11 cellular contexts compared by ENCODE assay signal in genomic region chr3:114650808-114651207, GRCh38.
DNase-seq lines count a peak whose midpoint lies in the region; TF ChIP-seq lines count a peak whose summit lies in the region.
"Had no signal": no experiment of that assay in that cellular context is flagged by ENCODE, and none has a peak within 500 bp of the region (broad histone marks: within the 10 kb centered on the region; RNA-seq: fewer than 3 reads in every experiment).

No MANE protein-coding gene starts in this region.

- H3K27me3 Mint-ChIP-seq in progenitor cell of endocrine pancreas, result no peaks in the 10 kb centered on the region

- no peaks in the 10 kb centered on the region for H3K36me3 Mint-ChIP-seq in progenitor cell of endocrine pancreas (ENCODE audit: insufficient read depth)

- no peaks in the 10 kb centered on the region for H3K4me1 Mint-ChIP-seq in progenitor cell of endocrine pancreas (ENCODE audit: low read depth)

- peaks cover 4% of the 10 kb centered on the region for H3K9me3 Mint-ChIP-seq in progenitor cell of endocrine pancreas (ENCODE audit: low read depth)

- no peak overlapping the region for H3K27ac Mint-ChIP-seq in progenitor cell of endocrine pancreas

- DNase-seq in ELR (ENCODE audit: low read depth), result peak; percentile 54
- peak; percentile 75 for DNase-seq in RPMI7951 (ENCODE audit: low read depth)
- peak; percentile 40 for DNase-seq in fibroblast of pulmonary artery (ENCODE audit: low read depth)
- peak; percentile 39 for DNase-seq in retinal pigment epithelial cell (ENCODE audit: low read depth)
- DNase-seq in activated CD8-positive, alpha-beta memory T cell treated with anti-CD3 and anti-CD28 coated beads, Interleukin-2, amount 50 U/mL, for 48 hours, result no peak
- DNase-seq in progenitor cell of endocrine pancreas (ENCODE audit: low spot score, unreplicated experiment), result no peak
- DNase-seq in GM19240 (ENCODE audit: insufficient read length, low spot score), result no peak
- no peak for DNase-seq in NCI-H1694 treated with DMSO at 0.1 percent for 48 hours (lab: John Stamatoyannopoulos, UW)
- DNase-seq: NCI-H2081 treated with DMSO at 0.1 percent for 48 hours, posterior cingulate gyrus had no signal

- no peak overlapping the region for H3K4me3 ChIP-seq in fibroblast of pulmonary artery (replicated peaks; ENCODE audit: low read depth, low read length)
- no peak overlapping the region for H3K4me3 ChIP-seq in retinal pigment epithelial cell (ENCODE audit: low read length)
- H3K4me3 ChIP-seq: cardiac muscle cell had no signal

- no peak overlapping the region for H3K4me3 Mint-ChIP-seq in progenitor cell of endocrine pancreas (ENCODE audit: low read depth)

- TF ChIP-seq CTCF in fibroblast of pulmonary artery (IDR thresholded peaks at IDR 0.05; ENCODE audit: low read length, missing control alignments) (no peak), retinal pigment epithelial cell (conservative IDR thresholded peaks at IDR 0.05; ENCODE audit: low read depth, low read length) (no peak), progenitor cell of endocrine pancreas (IDR thresholded peaks at IDR 0.05; ENCODE audit: unreplicated experiment) (no peak)

Comparison
In these comparisons a context has a peak if more than half of its experiments do, and no peak if none do; other contexts are left out.
1. DNase-seq: peak in ELR (single experiment), RPMI7951 (single experiment), fibroblast of pulmonary artery (single experiment) and retinal pigment epithelial cell (single experiment); none in activated CD8-positive, alpha-beta memory T cell treated with anti-CD3 and anti-CD28 coated beads, Interleukin-2, amount 50 U/mL, for 48 hours (single experiment), progenitor cell of endocrine pancreas (single experiment), GM19240 (single experiment) and NCI-H1694 treated with DMSO at 0.1 percent for 48 hours (single experiment).